In the genomic region with DNA sequence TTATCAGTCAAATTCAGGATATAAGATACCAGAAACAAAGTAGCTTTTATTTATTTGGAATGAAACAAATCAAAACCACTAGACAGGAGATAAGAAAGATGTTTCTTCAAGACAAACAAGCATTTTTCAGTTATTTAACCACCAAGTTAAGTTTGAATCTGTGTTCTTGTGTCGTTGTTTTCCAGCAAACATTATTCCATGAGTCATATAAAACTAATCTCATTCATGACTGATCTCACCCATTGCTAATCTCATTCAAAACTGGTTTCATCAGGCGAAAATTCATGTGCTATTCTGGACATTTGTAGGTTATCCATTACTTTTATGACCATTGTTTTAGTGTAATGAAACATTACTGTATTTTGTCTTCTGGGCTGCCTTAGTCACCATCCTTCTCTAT, we compare ENCODE assay signal across 17 cellular contexts.
DNase-seq lines count a peak whose midpoint lies in the region; FAIRE-seq and TF ChIP-seq lines count a peak whose summit lies in the region.
"Had no signal": no experiment of that assay in that cellular context is flagged by ENCODE, and none has a peak within 500 bp of the region (broad histone marks: within the 10 kb centered on the region; RNA-seq: fewer than 3 reads in every experiment).

No MANE protein-coding gene starts in this region.

- DNase-seq in A172 (ENCODE audit: low spot score), result peak; percentile 55
- no peak for DNase-seq in GM12891 (ENCODE audit: insufficient read length, low spot score)
- DNase-seq in SJSA1 (ENCODE audit: low read depth in 1 of 2, low spot score in 2 of 2), result no peak
- DNase-seq in fibroblast of mammary gland (ENCODE audit: low read depth), result peak; percentile 72
- no peak for DNase-seq in HK-2 (ENCODE audit: unreplicated experiment)
- DNase-seq in NCI-H2171 treated with DMSO at 0.1 percent for 48 hours (lab: John Stamatoyannopoulos, UW), result no peak
- DNase-seq in nephron progenitor cell, result no peak
- DNase-seq in GDM1 (lab: John Stamatoyannopoulos, UW), result no peak
- DNase-seq: activated naive CD4-positive, alpha-beta T cell treated with anti-CD3 and anti-CD28 coated beads, Interleukin-2, amount 10 ng/mL, durations not matched to agents 7 days and 5 days; AML-193; islet precursor cell; NCI-H1092; NCI-H446; RPMI8226; stimulated activated CD4-positive, alpha-beta T cell treated with anti-CD3 and anti-CD28 coated beads, Interleukin-2, amount 100 ng/mL, for 48 hours had no signal

- H3K27me3 ChIP-seq in SJSA1 (replicated peaks), result no peaks in the 10 kb centered on the region
- H3K27me3 ChIP-seq: gastroesophageal sphincter had no signal

- no peaks in the 10 kb centered on the region for H3K36me3 ChIP-seq in SJSA1
- H3K36me3 ChIP-seq: gastroesophageal sphincter had no signal

- TF ChIP-seq POLR2A in GM12891 (IDR thresholded peaks at IDR 0.05; ENCODE audit: low read depth, low read length), result no peak

- H3K27ac ChIP-seq in SJSA1, result peak overlapping the region; percentile 82
- H3K27ac ChIP-seq: coronary artery, gastroesophageal sphincter had no signal

- no peaks in the 10 kb centered on the region for H3K9me3 Mint-ChIP-seq in nephron progenitor cell
- H3K9me3 Mint-ChIP-seq: activated naive CD4-positive, alpha-beta T cell treated with anti-CD3 and anti-CD28 coated beads, Interleukin-2, amount 10 ng/mL, durations not matched to agents 7 days and 5 days had no signal

- H3K27me3 Mint-ChIP-seq in nephron progenitor cell (ENCODE audit: low read depth, poor library complexity), result no peaks in the 10 kb centered on the region
- H3K27me3 Mint-ChIP-seq: activated naive CD4-positive, alpha-beta T cell treated with anti-CD3 and anti-CD28 coated beads, Interleukin-2, amount 10 ng/mL, durations not matched to agents 7 days and 5 days had no signal

- no peaks in the 10 kb centered on the region for H3K36me3 Mint-ChIP-seq in nephron progenitor cell (ENCODE audit: low read depth)
- H3K36me3 Mint-ChIP-seq: activated naive CD4-positive, alpha-beta T cell treated with anti-CD3 and anti-CD28 coated beads, Interleukin-2, amount 10 ng/mL, durations not matched to agents 7 days and 5 days had no signal

- FAIRE-seq in GM12891 (lab: Jason Lieb, UNC), result peak; percentile 62

- H3K4me3 Mint-ChIP-seq in nephron progenitor cell, result no peak overlapping the region
- H3K4me3 Mint-ChIP-seq: activated naive CD4-positive, alpha-beta T cell treated with anti-CD3 and anti-CD28 coated beads, Interleukin-2, amount 10 ng/mL, durations not matched to agents 7 days and 5 days had no signal

- H3K9me3 ChIP-seq in SJSA1 (replicated peaks), result no peaks in the 10 kb centered on the region
- H3K9me3 ChIP-seq: gastroesophageal sphincter had no signal

- no peak overlapping the region for H3K27ac Mint-ChIP-seq in nephron progenitor cell
- H3K27ac Mint-ChIP-seq: activated naive CD4-positive, alpha-beta T cell treated with anti-CD3 and anti-CD28 coated beads, Interleukin-2, amount 10 ng/mL, durations not matched to agents 7 days and 5 days had no signal

- H3K4me1 ChIP-seq in SJSA1 (replicated peaks), result peaks cover 43% of the 10 kb centered on the region

- H3K4me1 Mint-ChIP-seq in nephron progenitor cell, result peaks cover 23% of the 10 kb centered on the region

- no peak overlapping the region for H3K4me3 ChIP-seq in SJSA1
- H3K4me3 ChIP-seq in fibroblast of mammary gland (ENCODE audit: control insufficient read depth, low read depth, low read length), result no peak overlapping the region
- H3K4me3 ChIP-seq: coronary artery, gastroesophageal sphincter had no signal

- TF ChIP-seq CTCF in fibroblast of mammary gland (conservative IDR thresholded peaks at IDR 0.05; ENCODE audit: control insufficient read depth, insufficient read depth, low read depth, low read length) (no peak), nephron progenitor cell (IDR thresholded peaks at IDR 0.05) (no peak)

TF ChIP-seq in GM12891, 5 proteins besides CTCF, POLR2A, EP300 and RAD21:
- TF ChIP-seq POU2F2 (IDR thresholded peaks at IDR 0.05; ENCODE audit: low read depth, low read length), result no peak
- no peak for TF ChIP-seq POLR2AphosphoS5 (IDR thresholded peaks at IDR 0.05; ENCODE audit: low read depth, low read length)
- no peak for TF ChIP-seq PAX5 (IDR thresholded peaks at IDR 0.05; ENCODE audit: insufficient read depth, low read length, severe bottlenecking)
- no peak for TF ChIP-seq TAF1 (IDR thresholded peaks at IDR 0.05; ENCODE audit: low read depth, low read length)
- no peak for TF ChIP-seq SPI1 (IDR thresholded peaks at IDR 0.05; ENCODE audit: low read depth, low read length)
TF ChIP-seq in GM12891: peak in this region for 0.

Comparison
In these comparisons a context has a peak if more than half of its experiments do, and no peak if none do; other contexts are left out.
1. DNase-seq: peak in A172 (single experiment) and fibroblast of mammary gland (single experiment); none in GM12891 (single experiment), SJSA1 (0 of 2), HK-2 (single experiment), NCI-H2171 treated with DMSO at 0.1 percent for 48 hours (single experiment), nephron progenitor cell (single experiment) and GDM1 (single experiment).